ENCODE assay signal across 9 cellular contexts in genomic region chr11:64804346-64805210, GRCh38. TPM values are rescaled to one million over a fixed set of nuclear protein-coding genes. Genes with fewer than 3 reads are reported as not detected.
DNase-seq lines count a peak whose midpoint lies in the region; ATAC-seq and TF ChIP-seq lines count a peak whose summit lies in the region.
"Had no signal": no experiment of that assay in that cellular context is flagged by ENCODE, and none has a peak within 500 bp of the region (broad histone marks: within the 10 kb centered on the region; RNA-seq: fewer than 3 reads in every experiment).

No MANE protein-coding gene starts in this region.

- H3K9ac ChIP-seq in PC-3 (ENCODE audit: low read length), result no peak overlapping the region

- CTCF ChIA-PET in PC-3 (lab: Charles Lee), result interaction anchor here (0.5 to 1.0 kb wide), 5 partner anchors 9 to 40 kb away, joined by 3 to 6 read pairs (median 3); partner anchors contain the start of gene CDC42BPG

- POLR2A ChIA-PET in PC-3 (lab: Charles Lee; ENCODE audit: unreplicated experiment), result no interaction called here

- H3K36me3 Mint-ChIP-seq in endothelial cell (ENCODE audit: low read depth, unreplicated experiment), result peaks cover 25% of the 10 kb centered on the region

- WGBS in sigmoid colon, 2 donors, result 92 to 94% methylated on average over 41 of the region's 41 CpGs

- no peak for TF ChIP-seq POLR2A in sigmoid colon (IDR thresholded peaks at IDR 0.05)

- H3K4me3 Mint-ChIP-seq in endothelial cell (ENCODE audit: unreplicated experiment), result peak overlapping the region; percentile 94

- intact Hi-C loops in PC-3 (cut with micrococcal nuclease), result no loop called here
- intact Hi-C loops in sigmoid colon (cut with DNase I), result no loop called here

- H3K36me3 ChIP-seq in PC-3 (ENCODE audit: low read depth, low read length) (no peaks in the 10 kb centered on the region; the same call in 1 of the 2 replicates), sigmoid colon (peaks cover 0 to 35% (median 20%) of the 10 kb centered on the region in 4 donors)

- no peak for ATAC-seq in PC-3

- H3K4me3 ChIP-seq in PC-3 (ENCODE audit: low read length) (peak overlapping the region; percentile 75; the same call in 1 of the 2 replicates), sigmoid colon (no peak overlapping the region)

- BruUV-seq in PC-3 (replicated peaks; lab: Mats Ljungman, UMichigan), result no TSS peak

- H3K27me3 ChIP-seq in PC-3 (ENCODE audit: low read length) (no peaks in the 10 kb centered on the region), sigmoid colon (no peaks in the 10 kb centered on the region)

- H3K27me3 Mint-ChIP-seq in endothelial cell (ENCODE audit: unreplicated experiment), result peaks cover 21% of the 10 kb centered on the region

- TF ChIP-seq EP300 in sigmoid colon (IDR thresholded peaks at IDR 0.05), result no peak

- H3F3A ChIP-seq in PC-3 (ENCODE audit: low read length, unreplicated experiment), result peaks cover 10% of the 10 kb centered on the region

- no peak overlapping the region for H2AFZ ChIP-seq in PC-3 (ENCODE audit: low read length)

- H3K79me2 ChIP-seq in PC-3 (ENCODE audit: low read length), result peaks cover 22% of the 10 kb centered on the region

- peaks cover 16% of the 10 kb centered on the region for H3K4me1 Mint-ChIP-seq in endothelial cell (ENCODE audit: unreplicated experiment)

- H3K9me3 ChIP-seq in PC-3 (ENCODE audit: low read length) (no peaks in the 10 kb centered on the region), sigmoid colon (no peaks in the 10 kb centered on the region)

- no peaks in the 10 kb centered on the region for H3K9me2 ChIP-seq in PC-3 (replicated peaks; ENCODE audit: low read length)

- peak overlapping the region; percentile 95 for H3K27ac Mint-ChIP-seq in endothelial cell (ENCODE audit: unreplicated experiment)

- DNase-seq in DMS53 (lab: John Stamatoyannopoulos, UW) (peak; percentile 40), DMS53 treated with DMSO at 0.1 percent for 48 hours (lab: John Stamatoyannopoulos, UW; ENCODE audit: unreplicated experiment) (no peak), PC-3 (no peak), endothelial cell (ENCODE audit: low spot score) (no peak), sigmoid colon (peak; percentile 68), dedifferentiated amniotic fluid mesenchymal stem cell (ENCODE audit: extremely low spot score) (no peak), HK-2 (ENCODE audit: unreplicated experiment) (no peak), NOMO-1 treated with DMSO at 0.1 percent for 48 hours (lab: John Stamatoyannopoulos, UW; ENCODE audit: unreplicated experiment) (no peak)
- DNase-seq: ACHN had no signal

- TF ChIP-seq CTCF in PC-3 (conservative IDR thresholded peaks at IDR 0.05; ENCODE audit: low read depth, low read length), result 0 out of 2 replicates have a peak, but pooled peaks have one; percentile 15
- TF ChIP-seq CTCF in endothelial cell (IDR thresholded peaks at IDR 0.05; ENCODE audit: unreplicated experiment), result no peak
- TF ChIP-seq CTCF in sigmoid colon (IDR thresholded peaks at IDR 0.05), result no peak

- H4K20me1 ChIP-seq in PC-3 (ENCODE audit: low read length), result no peaks in the 10 kb centered on the region

- H3K4me1 ChIP-seq in PC-3 (ENCODE audit: insufficient read depth, low read length), result peaks cover 26% of the 10 kb centered on the region
- H3K4me1 ChIP-seq in sigmoid colon, result peaks cover 0 to 40% (median 30%) of the 10 kb centered on the region in 4 donors

- peak overlapping the region; percentile 91 for H3K4me2 ChIP-seq in PC-3 (ENCODE audit: low read length)

- H3K27ac ChIP-seq in PC-3 (ENCODE audit: low read length), result 0 out of 2 replicates have a peak overlapping the region, but pooled peaks have one; percentile 66
- peak overlapping the region; percentile 91 to 94 (median 93) for H3K27ac ChIP-seq in sigmoid colon

- H3K9me3 Mint-ChIP-seq in endothelial cell (ENCODE audit: unreplicated experiment), result no peaks in the 10 kb centered on the region

RNA-seq across cellular contexts. Expression of gene MAP4K2, which starts 1.6 kb away (rescaled TPM):
- total RNA-seq in PC-3 (2014; rRNA removed) (55.6 and 57.0 TPM in 2 replicates), endothelial cell (ENCODE audit: unreplicated experiment) (202 TPM), sigmoid colon (10 to 100 TPM; 11.5 to 23.5 (median 16.6) TPM)
- 10 to 100 TPM in 2 of 3 donors, 1 to 10 TPM in 1; 9.0 to 19.8 (median 11.1) TPM for polyA plus RNA-seq in sigmoid colon

RNA-seq across cellular contexts. Expression of gene MEN1, which starts 5.8 kb away (rescaled TPM):
- total RNA-seq in PC-3 (2014; rRNA removed) (46.1 and 54.1 TPM in 2 replicates), endothelial cell (ENCODE audit: unreplicated experiment) (56.3 TPM), sigmoid colon (10 to 100 TPM in 1 of 4 donors, 1 to 10 TPM in 3; 6.8 to 12.7 (median 8.8) TPM)
- polyA plus RNA-seq in sigmoid colon, result 10 to 100 TPM in 2 of 3 donors, 1 to 10 TPM in 1; 9.0 to 26.1 (median 10.9) TPM

RNA-seq across cellular contexts. Expression of gene SF1, which starts 26.2 kb away (rescaled TPM):
- 209 and 217 TPM in 2 replicates for total RNA-seq in PC-3 (2014; rRNA removed)
- 322 TPM for total RNA-seq in endothelial cell (ENCODE audit: unreplicated experiment)
- total RNA-seq in sigmoid colon, result 100 to 1,000 TPM; 185 to 381 (median 294) TPM
- 100 to 1,000 TPM in 1 of 3 donors, 10 to 100 TPM in 2; 36.5 to 126 (median 43.2) TPM for polyA plus RNA-seq in sigmoid colon

RNA-seq across cellular contexts. Expression of gene CDC42BPG, which starts 39.9 kb away (rescaled TPM):
- total RNA-seq in PC-3 (2014; rRNA removed) (14.5 and 30.5 TPM in 2 replicates), endothelial cell (ENCODE audit: unreplicated experiment) (4.1 TPM), sigmoid colon (under 1 TPM in 3 of 4 donors, not detected in 1; 0.16 to 0.83 (median 0.36) TPM)
- polyA plus RNA-seq in sigmoid colon, result 10 to 100 TPM; 19.8 to 39.8 (median 20.8) TPM

RNA-seq across cellular contexts. Expression of gene PYGM, which starts 44.8 kb away (rescaled TPM):
- total RNA-seq in PC-3 (2014; rRNA removed), result 0.95 and 1.3 TPM in 2 replicates
- 0.26 TPM for total RNA-seq in endothelial cell (ENCODE audit: unreplicated experiment)
- total RNA-seq in sigmoid colon, result 10 to 100 TPM; 10.5 to 42.1 (median 27.1) TPM
- 1 to 10 TPM in 2 of 3 donors, under 1 TPM in 1; 0.23 to 2.1 (median 1.8) TPM for polyA plus RNA-seq in sigmoid colon

Comparison
In these comparisons a context has a peak if more than half of its experiments do, and no peak if none do; other contexts are left out.
1. DNase-seq: peak in DMS53 (single experiment) and sigmoid colon (single experiment); none in DMS53 treated with DMSO at 0.1 percent for 48 hours (single experiment), PC-3 (single experiment), endothelial cell (single experiment), dedifferentiated amniotic fluid mesenchymal stem cell (single experiment), HK-2 (single experiment) and NOMO-1 treated with DMSO at 0.1 percent for 48 hours (single experiment).